In genomic region chr1:2528611-2528965, GRCh38 we compare ENCODE assay signal across 1 cellular context.
TF ChIP-seq lines count a peak whose summit lies in the region.

No MANE protein-coding gene starts in this region.

TF ChIP-seq in K562, 482 proteins besides CTCF, POLR2A, EP300 and RAD21:
- no peak for TF ChIP-seq SETDB1 (IDR thresholded peaks at IDR 0.05; ENCODE audit: low read length)
- TF ChIP-seq E2F6 (IDR thresholded peaks at IDR 0.05; ENCODE audit: borderline replicate concordance in 1 of 2, extremely low read depth in 1 of 2, insufficient read depth in 1 of 2, insufficient read length in 1 of 2, low read depth in 1 of 2, low read length in 1 of 2, poor library complexity in 1 of 2, severe bottlenecking in 1 of 2), result peak in 1 of 2 experiments; percentile 8
- no peak for TF ChIP-seq ATF2 (CRISPR knock-in tag; IDR thresholded peaks at IDR 0.05)
- no peak for TF ChIP-seq ZNF3 (CRISPR knock-in tag; IDR thresholded peaks at IDR 0.05)
- TF ChIP-seq FIP1L1 (IDR thresholded peaks at IDR 0.05; ENCODE audit: low read depth, low read length, poor library complexity, severe bottlenecking), result no peak
